In the genomic region with DNA sequence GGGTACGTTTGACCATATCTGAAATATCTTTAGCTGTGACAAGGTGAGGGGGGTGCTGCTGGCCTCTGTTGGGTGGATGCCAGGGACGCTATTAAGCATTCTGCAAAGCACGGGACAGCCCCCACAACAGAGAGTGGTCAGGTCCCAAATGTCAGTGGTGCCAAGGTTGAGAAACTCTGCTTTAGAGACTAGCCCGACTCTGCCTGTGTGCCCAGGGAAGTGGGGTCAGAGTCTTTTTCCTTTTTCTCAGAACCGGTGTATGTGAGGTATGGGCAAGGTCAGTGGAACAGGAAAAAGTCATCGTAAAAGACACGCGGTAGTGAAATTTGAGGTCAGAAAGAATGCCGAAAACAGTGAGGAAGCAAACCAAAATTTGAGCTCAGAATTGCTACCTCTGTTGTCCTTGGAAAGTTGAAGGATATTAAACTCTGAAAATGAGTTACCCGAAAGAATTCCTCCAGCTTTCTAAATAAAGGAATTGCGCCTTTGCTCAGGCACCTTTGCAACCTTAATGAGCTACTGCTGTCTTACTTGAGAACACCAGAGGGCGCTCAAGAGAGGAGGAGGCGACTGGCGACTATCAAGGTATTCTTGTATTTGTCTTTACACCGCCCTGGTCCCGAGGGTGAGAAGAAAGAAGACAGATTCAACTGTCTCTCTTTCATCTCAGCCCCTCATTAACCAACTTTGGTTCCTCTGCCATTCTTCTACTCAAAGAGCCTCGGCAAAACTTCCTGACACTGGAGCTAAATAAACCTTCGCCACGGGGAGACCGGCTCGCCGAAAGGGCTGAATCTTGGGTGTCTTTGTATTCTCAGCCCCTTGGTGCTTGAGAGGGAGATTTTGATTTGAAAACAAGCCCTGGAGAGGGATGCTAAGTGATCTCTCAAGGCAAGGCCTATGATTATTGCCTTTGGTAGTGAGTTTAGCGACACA, we compare ENCODE assay signal across 8 cellular contexts.
DNase-seq lines count a peak whose midpoint lies in the region; ATAC-seq and TF ChIP-seq lines count a peak whose summit lies in the region.

No MANE protein-coding gene starts in this region.

- H2BK12ac ChIP-seq in neuronal stem cell (ENCODE audit: low read length), result no peak overlapping the region

- TF ChIP-seq CTCF in AG09309 (IDR thresholded peaks at IDR 0.05; ENCODE audit: control insufficient read depth, insufficient read depth, low read depth, low read length, missing control alignments) (peak; percentile 76), GM12873 (IDR thresholded peaks at IDR 0.05; ENCODE audit: insufficient read depth, low read depth, low read length, missing control alignments) (peak; percentile 75)

- H3K9ac ChIP-seq in neuronal stem cell (ENCODE audit: low read depth, low read length, poor library complexity), result no peak overlapping the region

- peaks cover 0 to 6% (median 0%) of the 10 kb centered on the region in 3 experiments for H3K27me3 ChIP-seq in neuronal stem cell (ENCODE audit: control insufficient read depth in 3 of 3, insufficient read depth in 3 of 3, low read depth in 1 of 3, low read length in 3 of 3)

- no peak overlapping the region for H3K27ac ChIP-seq in neuronal stem cell (replicated peaks; ENCODE audit: low read length)

- H3K4me1 ChIP-seq in neuronal stem cell (ENCODE audit: control insufficient read depth in 2 of 2, insufficient read depth in 1 of 2, low read depth in 1 of 2, low read length in 2 of 2), result no peaks in the 10 kb centered on the region

- H3K4me3 ChIP-seq in AG09309 (ENCODE audit: control insufficient read depth, low read depth, low read length) (no peak overlapping the region), neuronal stem cell (ENCODE audit: low read length in 2 of 2) (no peak overlapping the region)

- no peaks in the 10 kb centered on the region for H3K79me1 ChIP-seq in neuronal stem cell (ENCODE audit: low read depth, low read length)

- no peaks in the 10 kb centered on the region for H3K9me3 ChIP-seq in neuronal stem cell (replicated peaks in 1 of 2; ENCODE audit: control insufficient read depth in 2 of 2, insufficient read depth in 1 of 2, low read depth in 1 of 2, low read length in 2 of 2)

- H3K18ac ChIP-seq in neuronal stem cell (ENCODE audit: low read length), result peak overlapping the region; percentile 55

- no peaks in the 10 kb centered on the region for H3K36me3 ChIP-seq in neuronal stem cell (replicated peaks in 1 of 2; ENCODE audit: control insufficient read depth in 2 of 2, insufficient read depth in 2 of 2, low read length in 2 of 2)

- WGBS in neuronal stem cell (ENCODE audit: extremely low coverage in 2 of 2, insufficient read length in 2 of 2, insufficient replicate concordance in 1 of 2), 2 donors, result no CpG with 5 or more reads among the region's 23 CpGs

- H3K14ac ChIP-seq in neuronal stem cell (ENCODE audit: low read length), result no peak overlapping the region

- no peak overlapping the region for H2AK5ac ChIP-seq in neuronal stem cell (ENCODE audit: low read depth, low read length)

- H3K23ac ChIP-seq in neuronal stem cell (ENCODE audit: low read depth, low read length, poor library complexity), result no peak overlapping the region

- ATAC-seq in GM21390 (IDR thresholded peaks at IDR 0.05; ENCODE audit: unreplicated experiment) (no peak), GM19467 (IDR thresholded peaks at IDR 0.05; ENCODE audit: unreplicated experiment) (no peak)

- H2BK15ac ChIP-seq in neuronal stem cell (ENCODE audit: low read length), result no peak overlapping the region

- no peak overlapping the region for H4K8ac ChIP-seq in neuronal stem cell (ENCODE audit: low read depth, low read length)

- no peak overlapping the region for H2AFZ ChIP-seq in neuronal stem cell (ENCODE audit: low read length)

- no peak overlapping the region for H4K91ac ChIP-seq in neuronal stem cell (ENCODE audit: low read depth, low read length, poor library complexity)

- no peak overlapping the region for H3K4me2 ChIP-seq in neuronal stem cell (ENCODE audit: insufficient read depth, low read length, poor library complexity, severe bottlenecking)

- H2BK5ac ChIP-seq in neuronal stem cell (ENCODE audit: low read length), result no peak overlapping the region

- DNase-seq in AG09309 (ENCODE audit: low read depth) (peak; percentile 1), NCI-H2171 (lab: John Stamatoyannopoulos, UW) (peak; percentile 62), fibroblast of gingiva (ENCODE audit: low read depth) (peak; percentile 15), neuronal stem cell (ENCODE audit: low spot score) (peak; percentile 60)
- DNase-seq in activated CD4-positive, alpha-beta T cell treated with anti-CD3 and anti-CD28 coated beads, Interleukin-2, amount 50 U/mL, for 1 hour, result peak; percentile 26

- H3K4ac ChIP-seq in neuronal stem cell (ENCODE audit: low read length), result no peak overlapping the region

- H2BK120ac ChIP-seq in neuronal stem cell (ENCODE audit: low read depth, low read length), result no peak overlapping the region

Comparison
In these comparisons a context has a peak if more than half of its experiments do, and no peak if none do; other contexts are left out.
1. DNase-seq: peak in every context shown above with its lines; median percentile 62 in NCI-H2171; 60 in neuronal stem cell; 26 in activated CD4-positive, alpha-beta T cell treated with anti-CD3 and anti-CD28 coated beads, Interleukin-2, amount 50 U/mL, for 1 hour; 15 in fibroblast of gingiva; 1 in AG09309.